8 cellular contexts compared by ENCODE assay signal in genomic region chr5:149549461-149550266, GRCh38. TPM values are rescaled to one million over a fixed set of nuclear protein-coding genes. Genes with fewer than 3 reads are reported as not detected.
DNase-seq lines count a peak whose midpoint lies in the region; ATAC-seq and TF ChIP-seq lines count a peak whose summit lies in the region.

No MANE protein-coding gene starts in this region.

- no peak for TF ChIP-seq CTCF in GM20000 (IDR thresholded peaks at IDR 0.05; ENCODE audit: extremely low read depth, missing control alignments)
- TF ChIP-seq CTCF in KMS-11 (conservative IDR thresholded peaks at IDR 0.05; ENCODE audit: low read depth, low read length) = no peak
- no peak for TF ChIP-seq CTCF in SU-DHL-6 (IDR thresholded peaks at IDR 0.05; ENCODE audit: insufficient read depth, low read length, poor library complexity, severe bottlenecking)
- TF ChIP-seq CTCF in brain microvascular endothelial cell (IDR thresholded peaks at IDR 0.05; ENCODE audit: low read depth, low read length, missing control alignments) = peak; percentile 13

- H3K9me2 ChIP-seq in SU-DHL-6 (replicated peaks; ENCODE audit: insufficient read depth, low read length) = no peaks in the 10 kb centered on the region

- H3K27me3 ChIP-seq in KMS-11 (ENCODE audit: insufficient read depth, low read depth) (no peaks in the 10 kb centered on the region), SU-DHL-6 (ENCODE audit: low read length) (no peaks in the 10 kb centered on the region), brain microvascular endothelial cell (replicated peaks) (no peaks in the 10 kb centered on the region)

- ATAC-seq in HG02642 (IDR thresholded peaks at IDR 0.05; ENCODE audit: poor library complexity, unreplicated experiment) = no peak

- peaks cover 18% of the 10 kb centered on the region for H3K4me1 ChIP-seq in KMS-11 (ENCODE audit: low read depth, poor library complexity, severe bottlenecking)

- in situ Hi-C loops in Caki2 (cut with HindIII; ENCODE audit: low pct_unique_long_range_greater_than_20kb, low sequenced_read_pairs) (no loop called here), brain microvascular endothelial cell (cut with HindIII; ENCODE audit: low pct_ligation_motif_present, low sequenced_read_pairs) (no loop called here)

- H4K20me1 ChIP-seq in KMS-11 (ENCODE audit: insufficient read depth) = no peaks in the 10 kb centered on the region
- peaks cover 18% of the 10 kb centered on the region; the same call in 1 of the 2 replicates for H4K20me1 ChIP-seq in SU-DHL-6 (ENCODE audit: low read depth, low read length)

- H3K4me2 ChIP-seq in KMS-11 (peak overlapping the region; percentile 62), SU-DHL-6 (ENCODE audit: low read depth, low read length, poor library complexity, severe bottlenecking) (peak overlapping the region; percentile 88)

- peak overlapping the region; percentile 82 for H3K27ac ChIP-seq in KMS-11
- H3K27ac ChIP-seq in SU-DHL-6 (ENCODE audit: low read depth, low read length) = peak overlapping the region; percentile 75
- H3K27ac ChIP-seq in brain microvascular endothelial cell = peak overlapping the region; percentile 97

- H3K4me3 ChIP-seq in KMS-11 (IDR thresholded peaks at IDR 0.05; ENCODE audit: insufficient read depth, low read depth, low read length) (no peak overlapping the region), SU-DHL-6 (ENCODE audit: insufficient read depth, low read length, poor library complexity, severe bottlenecking) (peak overlapping the region; percentile 98), brain microvascular endothelial cell (ENCODE audit: low read depth, low read length) (peak overlapping the region; percentile 99)

- H3K9ac ChIP-seq in KMS-11 = peak overlapping the region; percentile 91
- peak overlapping the region; percentile 96 for H3K9ac ChIP-seq in SU-DHL-6 (ENCODE audit: low read length)

- DNase-seq in Caki2 (ENCODE audit: low read depth) (peak; percentile 64), GM20000 (ENCODE audit: low spot score) (peak; percentile 58), brain microvascular endothelial cell (peak; percentile 47), kidney tubule cell (ENCODE audit: low spot score) (peak; percentile 71)
- DNase-seq in stimulated activated CD4-positive, alpha-beta T cell treated with anti-CD3 and anti-CD28 coated beads, Interleukin-4, amount 100 ng/mL, for 24 hours = peak; percentile 42

- no peaks in the 10 kb centered on the region for H3F3A ChIP-seq in SU-DHL-6 (ENCODE audit: insufficient read depth)

- H2AFZ ChIP-seq in KMS-11 (ENCODE audit: low read depth) (no peak overlapping the region; the same call in 1 of the 2 replicates), SU-DHL-6 (ENCODE audit: low read depth, low read length, severe bottlenecking) (no peak overlapping the region)

- H3K79me2 ChIP-seq in KMS-11 (ENCODE audit: insufficient read depth, low read depth) = peaks cover 65% of the 10 kb centered on the region
- peaks cover 64% of the 10 kb centered on the region for H3K79me2 ChIP-seq in SU-DHL-6 (ENCODE audit: insufficient read depth, low read length)

- H3K36me3 ChIP-seq in KMS-11 (ENCODE audit: insufficient read depth) = no peaks in the 10 kb centered on the region
- H3K36me3 ChIP-seq in SU-DHL-6 (ENCODE audit: low read length) = peaks cover 16% of the 10 kb centered on the region
- peaks cover 43% of the 10 kb centered on the region for H3K36me3 ChIP-seq in brain microvascular endothelial cell (replicated peaks)

- H3K9me3 ChIP-seq in SU-DHL-6 (ENCODE audit: insufficient read depth, low read length) = no peaks in the 10 kb centered on the region

RNA-seq across cellular contexts. Expression of gene CSNK1A1, which starts 1.6 kb away (rescaled TPM):
- 123 and 199 TPM in 2 replicates for total RNA-seq in Caki2 (2014; rRNA removed; shearing (Covaris generic); ENCODE audit: low replicate concordance)

RNA-seq across cellular contexts. Expression of gene ARHGEF37, which starts 31.6 kb away (rescaled TPM):
- total RNA-seq in Caki2 (2014; rRNA removed; shearing (Covaris generic); ENCODE audit: low replicate concordance) = 3.8 and 5.0 TPM in 2 replicates
